Comparison of ENCODE assay signal across 18 cellular contexts in the genomic region with DNA sequence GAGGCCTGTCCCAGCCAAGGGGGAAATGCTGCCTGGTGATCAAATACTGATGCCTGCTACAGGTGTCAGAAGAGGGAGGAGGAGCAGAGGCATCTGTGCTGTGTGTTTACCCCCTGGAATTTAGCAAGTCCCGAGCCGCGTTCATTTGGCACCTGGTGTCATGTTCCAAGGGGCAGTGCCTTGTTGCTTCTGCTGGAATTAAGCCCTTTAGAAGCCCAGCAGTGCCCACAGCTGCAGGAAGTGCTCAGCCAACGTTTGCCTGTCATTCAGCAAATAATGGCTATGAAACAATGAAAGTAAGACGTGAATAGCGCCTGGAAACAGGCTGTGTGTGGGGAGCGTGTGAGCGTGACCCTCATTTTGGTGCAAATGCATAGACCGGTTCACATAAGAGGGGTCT. TPM values are rescaled to one million over a fixed set of nuclear protein-coding genes. Genes with fewer than 3 reads are reported as not detected.
A peak's percentile ranks its signal among the peaks of the same experiment; 100 is the strongest.
DNase-seq lines count a peak whose midpoint lies in the region; ATAC-seq and TF ChIP-seq lines count a peak whose summit lies in the region.
"Had no signal": no experiment of that assay in that cellular context is flagged by ENCODE, and none has a peak within 500 bp of the region (broad histone marks: within the 10 kb centered on the region; RNA-seq: fewer than 3 reads in every experiment).

No MANE protein-coding gene starts in this region.

- TF ChIP-seq POLR2A in upper lobe of left lung (IDR thresholded peaks at IDR 0.05), result no peak

- no peak overlapping the region for H2AFZ ChIP-seq in neuronal stem cell (ENCODE audit: low read length)

- peak overlapping the region in 2 of 5 experiments; percentile 13 to 40 for H3K4me3 Mint-ChIP-seq in brain
- H3K4me3 Mint-ChIP-seq: activated CD4-positive, alpha-beta memory T cell treated with anti-CD3 and anti-CD28 coated beads for 36 hours had no signal

- peak overlapping the region; percentile 2 for H3K4me2 ChIP-seq in neuronal stem cell (ENCODE audit: insufficient read depth, low read length, poor library complexity, severe bottlenecking)

- no peak overlapping the region for H3K4ac ChIP-seq in neuronal stem cell (ENCODE audit: low read length)

- no peaks in the 10 kb centered on the region for H3K79me1 ChIP-seq in neuronal stem cell (ENCODE audit: low read depth, low read length)

- H3K27me3 Mint-ChIP-seq in brain, result peaks cover 15% of the 10 kb centered on the region

- no peak overlapping the region for H2BK120ac ChIP-seq in neuronal stem cell (ENCODE audit: low read depth, low read length)

- no peaks in the 10 kb centered on the region for H3K36me3 Mint-ChIP-seq in brain
- H3K36me3 Mint-ChIP-seq: activated CD4-positive, alpha-beta memory T cell treated with anti-CD3 and anti-CD28 coated beads for 36 hours had no signal

- H3K9me3 Mint-ChIP-seq in brain, result peaks cover 0 to 4% (median 0%) of the 10 kb centered on the region in 5 experiments
- H3K9me3 Mint-ChIP-seq: activated CD4-positive, alpha-beta memory T cell treated with anti-CD3 and anti-CD28 coated beads for 36 hours had no signal

- H3K27me3 ChIP-seq in neuronal stem cell (ENCODE audit: control insufficient read depth in 3 of 3, insufficient read depth in 3 of 3, low read depth in 1 of 3, low read length in 3 of 3), result peaks cover 0 to 7% (median 4%) of the 10 kb centered on the region in 3 experiments
- no peaks in the 10 kb centered on the region for H3K27me3 ChIP-seq in upper lobe of left lung

- H2BK15ac ChIP-seq in neuronal stem cell (ENCODE audit: low read length), result no peak overlapping the region

- DNase-seq in DMS53 treated with DMSO at 0.1 percent for 48 hours (lab: John Stamatoyannopoulos, UW; ENCODE audit: unreplicated experiment) (peak; percentile 80), NCI-H2107 (lab: John Stamatoyannopoulos, UW) (peak; percentile 58), neuronal stem cell (ENCODE audit: low spot score) (peak; percentile 69), upper lobe of left lung (no peak)
- no peak for DNase-seq in stimulated activated CD4-positive, alpha-beta T cell treated with anti-CD3 and anti-CD28 coated beads, Interleukin-4, amount 100 ng/mL, for 4 hours
- DNase-seq: activated CD4-positive, alpha-beta memory T cell treated with anti-CD3 and anti-CD28 coated beads for 36 hours; activated gamma-delta T cell; glutamatergic neuron; kidney; Right ventricle myocardium superior; stomach had no signal

- H3K14ac ChIP-seq in neuronal stem cell (ENCODE audit: low read length), result no peak overlapping the region

- H3K36me3 ChIP-seq in neuronal stem cell (replicated peaks in 1 of 2; ENCODE audit: control insufficient read depth in 2 of 2, insufficient read depth in 2 of 2, low read length in 2 of 2) (no peaks in the 10 kb centered on the region), upper lobe of left lung (no peaks in the 10 kb centered on the region)
- H3K36me3 ChIP-seq: stomach had no signal

- H4K8ac ChIP-seq in neuronal stem cell (ENCODE audit: low read depth, low read length), result no peak overlapping the region

- no peak overlapping the region for H3K4me3 ChIP-seq in neuronal stem cell (ENCODE audit: low read length in 2 of 2)
- H3K4me3 ChIP-seq in upper lobe of left lung, result no peak overlapping the region
- H3K4me3 ChIP-seq: stomach had no signal

- H3K27ac Mint-ChIP-seq in brain, result peak overlapping the region in 3 of 5 experiments; percentile 59 to 80 (median 63)
- H3K27ac Mint-ChIP-seq: activated CD4-positive, alpha-beta memory T cell treated with anti-CD3 and anti-CD28 coated beads for 36 hours had no signal

- no peak for TF ChIP-seq EP300 in upper lobe of left lung (IDR thresholded peaks at IDR 0.05)

- no peak overlapping the region for H3K9ac ChIP-seq in neuronal stem cell (ENCODE audit: low read depth, low read length, poor library complexity)

- ATAC-seq in GM19395 (IDR thresholded peaks at IDR 0.05; ENCODE audit: unreplicated experiment) (no peak), upper lobe of left lung (ENCODE audit: low FRiP score in 2 of 2) (no peak), HG03135 (IDR thresholded peaks at IDR 0.05; ENCODE audit: unreplicated experiment) (no peak)
- ATAC-seq: HCT116 had no signal

- H2AK5ac ChIP-seq in neuronal stem cell (ENCODE audit: low read depth, low read length), result no peak overlapping the region

- H3K18ac ChIP-seq in neuronal stem cell (ENCODE audit: low read length), result no peak overlapping the region

- TF ChIP-seq CTCF in brain (conservative IDR thresholded peaks at IDR 0.05), result no peak
- no peak for TF ChIP-seq CTCF in upper lobe of left lung (IDR thresholded peaks at IDR 0.05)

- no CpG with 5 or more reads among the region's 9 CpGs for WGBS in neuronal stem cell (ENCODE audit: extremely low coverage in 2 of 2, insufficient read length in 2 of 2, insufficient replicate concordance in 1 of 2), 2 donors
- WGBS in upper lobe of left lung, 2 donors, result 48 to 50% methylated on average over 9 of the region's 9 CpGs

- peaks cover 18 to 46% of the 10 kb centered on the region in 2 donors for H3K4me1 ChIP-seq in neuronal stem cell (ENCODE audit: control insufficient read depth in 2 of 2, insufficient read depth in 1 of 2, low read depth in 1 of 2, low read length in 2 of 2)
- peaks cover 0 to 11% (median 2%) of the 10 kb centered on the region in 4 donors for H3K4me1 ChIP-seq in upper lobe of left lung

- H3K27ac ChIP-seq in neuronal stem cell (replicated peaks; ENCODE audit: low read length), result peak overlapping the region; percentile 71
- no peak overlapping the region for H3K27ac ChIP-seq in upper lobe of left lung
- H3K27ac ChIP-seq: C4-2B, stomach had no signal

- peaks cover 57% of the 10 kb centered on the region for H3K4me1 Mint-ChIP-seq in brain

- no peak overlapping the region for H2BK5ac ChIP-seq in neuronal stem cell (ENCODE audit: low read length)

- no peak overlapping the region for H2BK12ac ChIP-seq in neuronal stem cell (ENCODE audit: low read length)

- H4K91ac ChIP-seq in neuronal stem cell (ENCODE audit: low read depth, low read length, poor library complexity), result no peak overlapping the region

- no peaks in the 10 kb centered on the region for H3K9me3 ChIP-seq in neuronal stem cell (replicated peaks in 1 of 2; ENCODE audit: control insufficient read depth in 2 of 2, insufficient read depth in 1 of 2, low read depth in 1 of 2, low read length in 2 of 2)
- no peaks in the 10 kb centered on the region for H3K9me3 ChIP-seq in upper lobe of left lung
- H3K9me3 ChIP-seq: stomach had no signal

- H3K23ac ChIP-seq in neuronal stem cell (ENCODE audit: low read depth, low read length, poor library complexity), result no peak overlapping the region

RNA-seq across cellular contexts. Expression of a gene that starts 5.9 kb away (rescaled TPM):
- 1.2 TPM for polyA plus RNA-seq in brain (ENCODE audit: insufficient read depth, low read depth, low replicate concordance)
- 0.24 TPM for polyA plus RNA-seq in neuronal stem cell (2013, experiment 1 of 2)
- polyA plus RNA-seq in neuronal stem cell (2013, experiment 2 of 2), result 0.47 TPM
- total RNA-seq in upper lobe of left lung, result 100 to 1,000 TPM in 2 of 6 donors, 10 to 100 TPM in 4; 36.6 to 153 (median 61.5) TPM
- total RNA-seq: activated CD4-positive, alpha-beta memory T cell treated with anti-CD3 and anti-CD28 coated beads for 36 hours; LHCN-M2; NCI-H460; Right ventricle myocardium superior had no signal

Comparison
In these comparisons a context has a peak if more than half of its experiments do, and no peak if none do; other contexts are left out.
1. DNase-seq: peak in DMS53 treated with DMSO at 0.1 percent for 48 hours (single experiment), NCI-H2107 (single experiment) and neuronal stem cell (single experiment); none in upper lobe of left lung (0 of 2) and stimulated activated CD4-positive, alpha-beta T cell treated with anti-CD3 and anti-CD28 coated beads, Interleukin-4, amount 100 ng/mL, for 4 hours (0 of 2).